In the genomic region with DNA sequence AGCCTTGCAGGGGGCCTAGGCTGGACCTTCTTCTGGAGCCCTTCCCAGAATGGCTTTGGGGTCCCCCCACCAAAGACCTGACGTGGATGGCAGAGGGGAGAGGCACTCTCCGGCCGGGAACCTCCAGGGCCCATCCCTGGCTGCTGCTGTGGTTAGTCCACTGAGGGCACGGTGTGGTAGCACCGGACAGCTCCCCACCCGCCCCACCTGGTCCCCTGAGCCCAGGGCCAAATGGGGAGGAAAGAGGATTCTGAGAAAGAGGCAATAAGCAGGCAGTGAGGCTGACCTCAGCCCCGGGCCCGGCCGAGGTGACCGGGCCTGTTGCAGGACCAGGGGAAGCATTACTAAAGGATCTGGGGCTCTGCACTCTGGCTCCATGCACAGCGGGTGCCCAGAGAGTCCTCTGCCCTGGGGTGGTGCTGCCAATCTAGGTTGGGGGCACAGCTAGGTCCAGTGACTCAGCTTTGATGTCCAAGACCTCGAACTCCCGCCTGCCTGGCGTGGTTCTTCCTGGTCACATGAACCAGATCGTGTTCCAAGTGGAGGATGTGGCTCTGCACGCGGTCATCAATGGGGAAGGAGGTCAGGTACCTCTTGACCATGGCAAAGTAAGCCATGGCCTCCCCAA, we compare ENCODE assay signal across 10 cellular contexts. TPM values are rescaled to one million over a fixed set of nuclear protein-coding genes. Genes with fewer than 3 reads are reported as not detected.
DNase-seq lines count a peak whose midpoint lies in the region; ATAC-seq and TF ChIP-seq lines count a peak whose summit lies in the region.
"Had no signal": no experiment of that assay in that cellular context is flagged by ENCODE, and none has a peak within 500 bp of the region (broad histone marks: within the 10 kb centered on the region; RNA-seq: fewer than 3 reads in every experiment).

No MANE protein-coding gene starts in this region.

- H3K79me2 ChIP-seq in PC-9 (ENCODE audit: low read depth), result peaks cover 34% of the 10 kb centered on the region

- H3K9me3 ChIP-seq in CD8-positive, alpha-beta memory T cell (ENCODE audit: low read length), result no peaks in the 10 kb centered on the region
- H3K9me3 ChIP-seq in PC-9 (ENCODE audit: insufficient read depth, low read depth), result no peaks in the 10 kb centered on the region

- peaks cover 32% of the 10 kb centered on the region for H3K4me1 ChIP-seq in CD8-positive, alpha-beta memory T cell (ENCODE audit: insufficient read depth, low read length)
- H3K4me1 ChIP-seq in PC-9 (replicated peaks; ENCODE audit: insufficient read depth), result peaks cover 42% of the 10 kb centered on the region

- intact Hi-C loops in PC-9 (cut with micrococcal nuclease; ENCODE audit: unreplicated experiment) (loop anchor here (5.0 to 10.0 kb wide), 3 partner anchors 107 to 320 kb away; a partner anchor contains a TSS), posterior vena cava (cut with DNase I) (no loop called here)

- H3K27me3 Mint-ChIP-seq in CD8-positive, alpha-beta memory T cell, result no peaks in the 10 kb centered on the region
- H3K27me3 Mint-ChIP-seq in effector memory CD8-positive, alpha-beta T cell, result no peaks in the 10 kb centered on the region

- H3K9me2 ChIP-seq in PC-9 (ENCODE audit: insufficient read depth), result no peaks in the 10 kb centered on the region

- peak overlapping the region; percentile 97 for H3K4me2 ChIP-seq in PC-9

- peaks cover 43 to 57% (median 45%) of the 10 kb centered on the region in 3 donors for H3K4me1 Mint-ChIP-seq in CD8-positive, alpha-beta memory T cell
- peaks cover 44 to 55% of the 10 kb centered on the region in 2 donors for H3K4me1 Mint-ChIP-seq in effector memory CD8-positive, alpha-beta T cell (ENCODE audit: low read depth in 2 of 2)

- CTCF ChIA-PET in CD8-positive, alpha-beta memory T cell (lab: Charles Lee), result interaction anchor here (1.0 to 16.8 kb wide), 4 partner anchors 11 to 71 kb away, joined by 3 to 262 read pairs (median 8); a partner anchor contains a TSS
- CTCF ChIA-PET in PC-9 (lab: Charles Lee), result no interaction called here

- H3K27ac Mint-ChIP-seq in CD8-positive, alpha-beta memory T cell, result peak overlapping the region in 6 of 8 donors; percentile 39 to 88 (median 84)
- peak overlapping the region; percentile 21 to 86 for H3K27ac Mint-ChIP-seq in effector memory CD8-positive, alpha-beta T cell

- peak overlapping the region; percentile 34 to 73 (median 53) for H3K4me3 Mint-ChIP-seq in CD8-positive, alpha-beta memory T cell
- peak overlapping the region; percentile 49 to 73 for H3K4me3 Mint-ChIP-seq in effector memory CD8-positive, alpha-beta T cell

- peaks cover 24% of the 10 kb centered on the region for H3F3A ChIP-seq in PC-9 (ENCODE audit: insufficient read depth, low read depth)

- POLR2A ChIA-PET in CD8-positive, alpha-beta memory T cell (lab: Charles Lee), result interaction anchor here (0.7 to 1.2 kb wide), 2 partner anchors 21 to 52 kb away, joined by 3 to 4 read pairs; no protein-coding TSS in a partner anchor
- POLR2A ChIA-PET in PC-9 (lab: Charles Lee; ENCODE audit: unreplicated experiment), result no interaction called here

- no peak overlapping the region for H3K4me3 ChIP-seq in CD8-positive, alpha-beta memory T cell (ENCODE audit: low read length)
- H3K4me3 ChIP-seq in PC-9, result no peak overlapping the region; the same call in 1 of the 2 replicates

- no peak for TF ChIP-seq CTCF in PC-9 (conservative IDR thresholded peaks at IDR 0.05)

- no peak for DNase-seq in CD8-positive, alpha-beta memory T cell
- DNase-seq in PC-9 (no peak), posterior vena cava (ENCODE audit: low spot score) (peak; percentile 78), OCI-M2 (lab: John Stamatoyannopoulos, UW; ENCODE audit: unreplicated experiment) (no peak), NCI-H146 (lab: John Stamatoyannopoulos, UW) (no peak)
- DNase-seq in effector memory CD8-positive, alpha-beta T cell, result no peak
- DNase-seq: effector CD4-positive, alpha-beta T cell had no signal

- ATAC-seq in effector memory CD8-positive, alpha-beta T cell (replicated peaks), result no peak
- ATAC-seq in HG02885 (IDR thresholded peaks at IDR 0.05; ENCODE audit: poor library complexity, unreplicated experiment) (no peak), HG02973 (IDR thresholded peaks at IDR 0.05; ENCODE audit: unreplicated experiment) (no peak)

- H3K9me3 Mint-ChIP-seq in CD8-positive, alpha-beta memory T cell, result no peaks in the 10 kb centered on the region
- H3K9me3 Mint-ChIP-seq in effector memory CD8-positive, alpha-beta T cell, result no peaks in the 10 kb centered on the region

- H3K27me3 ChIP-seq in CD8-positive, alpha-beta memory T cell (ENCODE audit: insufficient read depth, low read length, poor library complexity, severe bottlenecking), result no peaks in the 10 kb centered on the region
- H3K27me3 ChIP-seq in PC-9 (ENCODE audit: insufficient read depth, low read depth), result no peaks in the 10 kb centered on the region

- peaks cover 38% of the 10 kb centered on the region for H4K20me1 ChIP-seq in PC-9 (ENCODE audit: insufficient read depth)

- no peaks in the 10 kb centered on the region for H3K36me3 ChIP-seq in CD8-positive, alpha-beta memory T cell (ENCODE audit: insufficient read depth, low read length)
- no peaks in the 10 kb centered on the region for H3K36me3 ChIP-seq in PC-9 (ENCODE audit: low read depth)

- BruUV-seq in PC-9 (replicated peaks; lab: Mats Ljungman, UMichigan), result TSS peak; percentile 17

- H3K36me3 Mint-ChIP-seq in CD8-positive, alpha-beta memory T cell, result peaks cover 0 to 5% (median 3%) of the 10 kb centered on the region in 3 donors
- H3K36me3 Mint-ChIP-seq in effector memory CD8-positive, alpha-beta T cell (ENCODE audit: insufficient read depth), result peaks cover 14% of the 10 kb centered on the region

- H3K27ac ChIP-seq in CD8-positive, alpha-beta memory T cell (ENCODE audit: low read depth, low read length), result no peak overlapping the region
- no peak overlapping the region for H3K27ac ChIP-seq in PC-9

- no peak overlapping the region for H2AFZ ChIP-seq in PC-9

RNA-seq across cellular contexts. Expression of a gene that starts 2.2 kb away (rescaled TPM):
- 10 to 100 TPM; 66.4 to 69.9 TPM for total RNA-seq in CD8-positive, alpha-beta memory T cell
- 1.7 TPM for polyA plus RNA-seq in CD8-positive, alpha-beta memory T cell
- total RNA-seq in PC-9 (2021), result 70.8 and 82.9 TPM in 2 replicates
- 100 to 1,000 TPM in 1 of 2 donors, 10 to 100 TPM in 1; 97.4 to 119 TPM for total RNA-seq in posterior vena cava

RNA-seq across cellular contexts. Expression of a gene that starts 3.1 kb away (rescaled TPM):
- total RNA-seq in CD8-positive, alpha-beta memory T cell, result under 1 TPM; 0.13 to 0.24 TPM
- not detected for polyA plus RNA-seq in CD8-positive, alpha-beta memory T cell
- total RNA-seq in PC-9 (2021) (2.6 and 2.7 TPM in 2 replicates), posterior vena cava (not detected)
- total RNA-seq: mononuclear cell had no signal

RNA-seq across cellular contexts. Expression of a gene that starts 11.8 kb away (rescaled TPM):
- total RNA-seq in CD8-positive, alpha-beta memory T cell, result 10 to 100 TPM; 78.0 to 81.6 TPM
- polyA plus RNA-seq in CD8-positive, alpha-beta memory T cell, result 61.6 TPM
- total RNA-seq in PC-9 (2021), result 83.5 and 91.0 TPM in 2 replicates
- 10 to 100 TPM; 24.0 to 24.2 TPM for total RNA-seq in posterior vena cava

RNA-seq across cellular contexts. Expression of a gene that starts 16.8 kb away (rescaled TPM):
- 10 to 100 TPM; 72.7 to 74.9 TPM for total RNA-seq in CD8-positive, alpha-beta memory T cell
- polyA plus RNA-seq in CD8-positive, alpha-beta memory T cell, result 27.0 TPM
- total RNA-seq in PC-9 (2021) (86.9 and 95.0 TPM in 2 replicates), posterior vena cava (10 to 100 TPM; 14.6 to 20.2 TPM)

RNA-seq across cellular contexts. Expression of a gene that starts 36.0 kb away (rescaled TPM):
- 10 to 100 TPM; 14.0 to 15.7 TPM for total RNA-seq in CD8-positive, alpha-beta memory T cell
- polyA plus RNA-seq in CD8-positive, alpha-beta memory T cell, result 18.4 TPM
- total RNA-seq in PC-9 (2021) (18.3 and 20.0 TPM in 2 replicates), posterior vena cava (10 to 100 TPM in 1 of 2 donors, 1 to 10 TPM in 1; 8.8 to 11.2 TPM)
